Comparison of ENCODE assay signal across 33 cellular contexts in the genomic region with DNA sequence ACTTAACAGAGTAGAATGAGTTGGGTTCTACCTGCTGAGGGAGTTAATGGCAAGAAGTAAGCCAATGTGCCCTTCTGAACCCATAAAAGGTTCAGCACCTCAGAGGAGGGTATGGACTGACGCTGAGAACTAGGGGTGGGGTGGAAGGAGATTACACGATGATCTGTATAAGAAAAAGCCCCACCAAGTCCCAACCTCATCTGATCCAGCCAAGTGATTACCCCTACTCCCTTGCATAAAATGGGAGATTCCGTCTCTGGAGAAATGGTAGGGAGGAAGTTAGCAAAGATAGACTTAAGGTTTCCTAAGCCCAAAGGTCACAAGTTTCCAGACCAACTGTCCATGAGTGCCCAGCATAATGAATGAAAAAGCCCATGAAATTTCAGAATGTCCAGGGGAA. TPM values are rescaled to one million over a fixed set of nuclear protein-coding genes. Genes with fewer than 3 reads are reported as not detected.
"Had no signal": no experiment of that assay in that cellular context is flagged by ENCODE, and none has a peak within 500 bp of the region (broad histone marks: within the 10 kb centered on the region; RNA-seq: fewer than 3 reads in every experiment).

No MANE protein-coding gene starts in this region.

- H3K4me1 Mint-ChIP-seq: natural killer cell; stimulated activated naive CD8-positive, alpha-beta T cell treated with anti-CD3 and anti-CD28 coated beads, Interleukin-15, amount 100 ng/mL, for 72 hours had no signal

- H3K9me3 ChIP-seq: left lung, lower lobe of right lung, ovary, right atrium auricular region, right lobe of liver, tibial nerve, vagina had no signal

- H3K27me3 Mint-ChIP-seq: naive B cell; progenitor cell of endocrine pancreas; stimulated activated memory B cell treated with anti-CD40 and anti-IgM and Interleukin-4, amounts not matched to agents 10 μg/mL and 1 μg/mL and 100 μg/mL, for 72 hours; stimulated activated naive CD8-positive, alpha-beta T cell treated with anti-CD3 and anti-CD28 coated beads, Interleukin-15, amount 100 ng/mL, for 72 hours; type B pancreatic cell had no signal

- H3K4me2 ChIP-seq: smooth muscle cell had no signal

- DNase-seq: kidney glomerular epithelial cell; left cardiac atrium; left lung; lower lobe of right lung; mammary epithelial cell; mesenchymal stem cell; naive B cell; natural killer cell; ovary; right lobe of liver; stimulated activated CD4-positive, alpha-beta T cell treated with anti-CD3 and anti-CD28 coated beads, Interleukin-1b, Interleukin-23, amount 100 ng/mL, for 48 hours; stimulated activated CD4-positive, alpha-beta T cell treated with anti-CD3 and anti-CD28 coated beads, Interleukin-2, amount 100 ng/mL, for 48 hours; stimulated activated CD4-positive, alpha-beta T cell treated with anti-CD3 and anti-CD28 coated beads, Interleukin-4, amount 100 ng/mL, for 4 hours; stimulated activated CD8-positive, alpha-beta memory T cell treated with anti-CD3 and anti-CD28 coated beads, Interleukin-4, amount 100 ng/mL, for 48 hours; stimulated activated naive CD4-positive, alpha-beta T cell treated with Interleukin-2 at 50 U/mL for 16 hours; stimulated activated naive CD8-positive, alpha-beta T cell treated with anti-CD3 and anti-CD28 coated beads, Interleukin-15, amount 100 ng/mL, for 72 hours; substantia nigra had no signal

- H3K36me3 ChIP-seq: ovary had no signal

- H3K27me3 ChIP-seq: left lung, ovary, right atrium auricular region, right lobe of liver, tibial nerve, vagina had no signal

- H3K27ac ChIP-seq: left lung, lower lobe of right lung, ovary, right atrium auricular region, right lobe of liver, tibial nerve, vagina had no signal

- H3K27ac Mint-ChIP-seq: natural killer cell; progenitor cell of endocrine pancreas; stimulated activated memory B cell treated with anti-CD40 and anti-IgM and Interleukin-4, amounts not matched to agents 10 μg/mL and 1 μg/mL and 100 μg/mL, for 72 hours; stimulated activated naive CD8-positive, alpha-beta T cell treated with anti-CD3 and anti-CD28 coated beads, Interleukin-15, amount 100 ng/mL, for 72 hours; type B pancreatic cell had no signal

- H3K4me3 ChIP-seq: left lung, lower lobe of right lung, ovary, right atrium auricular region, right lobe of liver, smooth muscle cell, tibial nerve, vagina had no signal

- H3K4me1 ChIP-seq: left lung, lower lobe of right lung, right atrium auricular region had no signal

- H3K9me3 Mint-ChIP-seq: naive B cell; natural killer cell; stimulated activated memory B cell treated with anti-CD40 and anti-IgM and Interleukin-4, amounts not matched to agents 10 μg/mL and 1 μg/mL and 100 μg/mL, for 72 hours; stimulated activated naive CD8-positive, alpha-beta T cell treated with anti-CD3 and anti-CD28 coated beads, Interleukin-15, amount 100 ng/mL, for 72 hours; type B pancreatic cell had no signal

- ATAC-seq: left cardiac atrium; left lung; lower lobe of right lung; natural killer cell; right lobe of liver; stimulated activated memory B cell treated with anti-CD40 and anti-IgM and Interleukin-4, amounts not matched to agents 10 μg/mL and 1 μg/mL and 100 μg/mL, for 72 hours; stimulated activated naive CD8-positive, alpha-beta T cell treated with anti-CD3 and anti-CD28 coated beads, Interleukin-15, amount 100 ng/mL, for 72 hours had no signal

- H3K4me3 Mint-ChIP-seq: naive B cell; natural killer cell; stimulated activated memory B cell treated with anti-CD40 and anti-IgM and Interleukin-4, amounts not matched to agents 10 μg/mL and 1 μg/mL and 100 μg/mL, for 72 hours; stimulated activated naive CD8-positive, alpha-beta T cell treated with anti-CD3 and anti-CD28 coated beads, Interleukin-15, amount 100 ng/mL, for 72 hours; type B pancreatic cell had no signal

- H3K36me3 Mint-ChIP-seq: naive B cell, natural killer cell had no signal

RNA-seq across cellular contexts. Expression of gene HTR3E, which starts 51.2 kb away (rescaled TPM):
- total RNA-seq: left cardiac atrium, left lung, liver, lower lobe of right lung, mammary epithelial cell, natural killer cell, omental fat pad, ovary, progenitor cell of endocrine pancreas, pulmonary artery endothelial cell, renal cortical epithelial cell, right atrium auricular region, right lobe of liver, skeletal muscle tissue, smooth muscle cell, temporal lobe, tibial nerve, urinary bladder, vagina had no signal
- polyA plus RNA-seq: keratinocyte, liver, mammary epithelial cell, neural cell, ovary, smooth muscle cell, urinary bladder had no signal
